In the genomic region with DNA sequence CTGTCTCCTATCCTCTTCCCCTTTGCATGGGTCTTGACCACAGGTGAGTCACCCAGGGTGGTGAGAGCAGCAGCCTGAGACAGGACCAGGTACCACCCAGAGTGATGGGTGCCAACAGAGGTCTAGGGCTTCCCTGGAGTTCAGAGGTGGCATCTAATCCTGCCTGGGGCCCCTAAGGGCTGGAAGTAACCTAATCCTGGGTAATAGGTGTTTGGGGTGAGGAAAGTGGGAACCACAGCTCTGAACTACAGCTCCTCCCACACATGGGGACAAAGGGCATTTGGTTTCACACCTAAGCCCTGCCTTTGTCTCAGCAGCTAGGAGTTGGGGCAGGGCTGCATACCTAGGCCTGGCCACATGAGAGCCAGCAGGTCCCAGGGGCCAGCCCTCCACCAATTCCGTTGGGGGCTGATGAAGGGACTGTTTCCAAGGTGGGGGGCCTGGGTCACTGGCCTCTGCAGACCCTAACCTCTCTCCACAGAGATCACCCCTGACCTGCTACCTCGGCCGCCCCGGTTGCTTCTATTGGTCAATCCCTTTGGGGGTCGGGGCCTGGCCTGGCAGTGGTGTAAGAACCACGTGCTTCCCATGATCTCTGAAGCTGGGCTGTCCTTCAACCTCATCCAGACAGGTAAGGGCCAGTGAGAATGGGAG, we compare ENCODE assay signal across 1 cellular context.
A peak's percentile ranks its signal among the peaks of the same experiment; 100 is the strongest.
TF ChIP-seq lines count a peak whose summit lies in the region.

No MANE protein-coding gene starts in this region.

TF ChIP-seq in GM12878, 131 proteins besides CTCF, POLR2A, EP300 and RAD21 (continued from another document):
- TF ChIP-seq BACH1 (IDR thresholded peaks at IDR 0.05; ENCODE audit: borderline replicate concordance) (peak; percentile 52; the same call in 1 of the 2 replicates), ATF7 (IDR thresholded peaks at IDR 0.05; ENCODE audit: low read depth) (0 out of 2 replicates have a peak, but pooled peaks have one; percentile 28), RFX5 (IDR thresholded peaks at IDR 0.05; ENCODE audit: low read depth, low read length) (no peak), FOS (IDR thresholded peaks at IDR 0.05; ENCODE audit: borderline replicate concordance, extremely low read depth, insufficient read length) (no peak), ZSCAN29 (IDR thresholded peaks at IDR 0.05) (no peak), PAX8 (IDR thresholded peaks at IDR 0.05) (no peak), SMAD1 (IDR thresholded peaks at IDR 0.05; ENCODE audit: low read depth, partially characterized antibody) (no peak), ETV6 (conservative IDR thresholded peaks at IDR 0.05 in 1 of 2, IDR thresholded peaks at IDR 0.05 in 1 of 2; ENCODE audit: borderline replicate concordance in 1 of 2, low read depth in 1 of 2) (no peak), ESRRA (IDR thresholded peaks at IDR 0.05; ENCODE audit: low read length) (no peak)
- TF ChIP-seq, protein P1, sequence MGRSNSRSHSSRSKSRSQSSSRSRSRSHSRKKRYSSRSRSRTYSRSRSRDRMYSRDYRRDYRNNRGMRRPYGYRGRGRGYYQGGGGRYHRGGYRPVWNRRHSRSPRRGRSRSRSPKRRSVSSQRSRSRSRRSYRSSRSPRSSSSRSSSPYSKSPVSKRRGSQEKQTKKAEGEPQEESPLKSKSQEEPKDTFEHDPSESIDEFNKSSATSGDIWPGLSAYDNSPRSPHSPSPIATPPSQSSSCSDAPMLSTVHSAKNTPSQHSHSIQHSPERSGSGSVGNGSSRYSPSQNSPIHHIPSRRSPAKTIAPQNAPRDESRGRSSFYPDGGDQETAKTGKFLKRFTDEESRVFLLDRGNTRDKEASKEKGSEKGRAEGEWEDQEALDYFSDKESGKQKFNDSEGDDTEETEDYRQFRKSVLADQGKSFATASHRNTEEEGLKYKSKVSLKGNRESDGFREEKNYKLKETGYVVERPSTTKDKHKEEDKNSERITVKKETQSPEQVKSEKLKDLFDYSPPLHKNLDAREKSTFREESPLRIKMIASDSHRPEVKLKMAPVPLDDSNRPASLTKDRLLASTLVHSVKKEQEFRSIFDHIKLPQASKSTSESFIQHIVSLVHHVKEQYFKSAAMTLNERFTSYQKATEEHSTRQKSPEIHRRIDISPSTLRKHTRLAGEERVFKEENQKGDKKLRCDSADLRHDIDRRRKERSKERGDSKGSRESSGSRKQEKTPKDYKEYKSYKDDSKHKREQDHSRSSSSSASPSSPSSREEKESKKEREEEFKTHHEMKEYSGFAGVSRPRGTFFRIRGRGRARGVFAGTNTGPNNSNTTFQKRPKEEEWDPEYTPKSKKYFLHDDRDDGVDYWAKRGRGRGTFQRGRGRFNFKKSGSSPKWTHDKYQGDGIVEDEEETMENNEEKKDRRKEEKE (IDR thresholded peaks at IDR 0.05), result no peak
- TF ChIP-seq, protein P2, sequence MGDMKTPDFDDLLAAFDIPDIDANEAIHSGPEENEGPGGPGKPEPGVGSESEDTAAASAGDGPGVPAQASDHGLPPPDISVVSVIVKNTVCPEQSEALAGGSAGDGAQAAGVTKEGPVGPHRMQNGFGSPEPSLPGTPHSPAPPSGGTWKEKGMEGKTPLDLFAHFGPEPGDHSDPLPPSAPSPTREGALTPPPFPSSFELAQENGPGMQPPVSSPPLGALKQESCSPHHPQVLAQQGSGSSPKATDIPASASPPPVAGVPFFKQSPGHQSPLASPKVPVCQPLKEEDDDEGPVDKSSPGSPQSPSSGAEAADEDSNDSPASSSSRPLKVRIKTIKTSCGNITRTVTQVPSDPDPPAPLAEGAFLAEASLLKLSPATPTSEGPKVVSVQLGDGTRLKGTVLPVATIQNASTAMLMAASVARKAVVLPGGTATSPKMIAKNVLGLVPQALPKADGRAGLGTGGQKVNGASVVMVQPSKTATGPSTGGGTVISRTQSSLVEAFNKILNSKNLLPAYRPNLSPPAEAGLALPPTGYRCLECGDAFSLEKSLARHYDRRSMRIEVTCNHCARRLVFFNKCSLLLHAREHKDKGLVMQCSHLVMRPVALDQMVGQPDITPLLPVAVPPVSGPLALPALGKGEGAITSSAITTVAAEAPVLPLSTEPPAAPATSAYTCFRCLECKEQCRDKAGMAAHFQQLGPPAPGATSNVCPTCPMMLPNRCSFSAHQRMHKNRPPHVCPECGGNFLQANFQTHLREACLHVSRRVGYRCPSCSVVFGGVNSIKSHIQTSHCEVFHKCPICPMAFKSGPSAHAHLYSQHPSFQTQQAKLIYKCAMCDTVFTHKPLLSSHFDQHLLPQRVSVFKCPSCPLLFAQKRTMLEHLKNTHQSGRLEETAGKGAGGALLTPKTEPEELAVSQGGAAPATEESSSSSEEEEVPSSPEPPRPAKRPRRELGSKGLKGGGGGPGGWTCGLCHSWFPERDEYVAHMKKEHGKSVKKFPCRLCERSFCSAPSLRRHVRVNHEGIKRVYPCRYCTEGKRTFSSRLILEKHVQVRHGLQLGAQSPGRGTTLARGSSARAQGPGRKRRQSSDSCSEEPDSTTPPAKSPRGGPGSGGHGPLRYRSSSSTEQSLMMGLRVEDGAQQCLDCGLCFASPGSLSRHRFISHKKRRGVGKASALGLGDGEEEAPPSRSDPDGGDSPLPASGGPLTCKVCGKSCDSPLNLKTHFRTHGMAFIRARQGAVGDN (IDR thresholded peaks at IDR 0.05), result 0 out of 2 replicates have a peak, but pooled peaks have one; percentile 41
- TF ChIP-seq, protein P3, sequence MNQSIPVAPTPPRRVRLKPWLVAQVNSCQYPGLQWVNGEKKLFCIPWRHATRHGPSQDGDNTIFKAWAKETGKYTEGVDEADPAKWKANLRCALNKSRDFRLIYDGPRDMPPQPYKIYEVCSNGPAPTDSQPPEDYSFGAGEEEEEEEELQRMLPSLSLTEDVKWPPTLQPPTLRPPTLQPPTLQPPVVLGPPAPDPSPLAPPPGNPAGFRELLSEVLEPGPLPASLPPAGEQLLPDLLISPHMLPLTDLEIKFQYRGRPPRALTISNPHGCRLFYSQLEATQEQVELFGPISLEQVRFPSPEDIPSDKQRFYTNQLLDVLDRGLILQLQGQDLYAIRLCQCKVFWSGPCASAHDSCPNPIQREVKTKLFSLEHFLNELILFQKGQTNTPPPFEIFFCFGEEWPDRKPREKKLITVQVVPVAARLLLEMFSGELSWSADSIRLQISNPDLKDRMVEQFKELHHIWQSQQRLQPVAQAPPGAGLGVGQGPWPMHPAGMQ (IDR thresholded peaks at IDR 0.05; ENCODE audit: borderline replicate concordance), result no peak
- TF ChIP-seq, protein P4, sequence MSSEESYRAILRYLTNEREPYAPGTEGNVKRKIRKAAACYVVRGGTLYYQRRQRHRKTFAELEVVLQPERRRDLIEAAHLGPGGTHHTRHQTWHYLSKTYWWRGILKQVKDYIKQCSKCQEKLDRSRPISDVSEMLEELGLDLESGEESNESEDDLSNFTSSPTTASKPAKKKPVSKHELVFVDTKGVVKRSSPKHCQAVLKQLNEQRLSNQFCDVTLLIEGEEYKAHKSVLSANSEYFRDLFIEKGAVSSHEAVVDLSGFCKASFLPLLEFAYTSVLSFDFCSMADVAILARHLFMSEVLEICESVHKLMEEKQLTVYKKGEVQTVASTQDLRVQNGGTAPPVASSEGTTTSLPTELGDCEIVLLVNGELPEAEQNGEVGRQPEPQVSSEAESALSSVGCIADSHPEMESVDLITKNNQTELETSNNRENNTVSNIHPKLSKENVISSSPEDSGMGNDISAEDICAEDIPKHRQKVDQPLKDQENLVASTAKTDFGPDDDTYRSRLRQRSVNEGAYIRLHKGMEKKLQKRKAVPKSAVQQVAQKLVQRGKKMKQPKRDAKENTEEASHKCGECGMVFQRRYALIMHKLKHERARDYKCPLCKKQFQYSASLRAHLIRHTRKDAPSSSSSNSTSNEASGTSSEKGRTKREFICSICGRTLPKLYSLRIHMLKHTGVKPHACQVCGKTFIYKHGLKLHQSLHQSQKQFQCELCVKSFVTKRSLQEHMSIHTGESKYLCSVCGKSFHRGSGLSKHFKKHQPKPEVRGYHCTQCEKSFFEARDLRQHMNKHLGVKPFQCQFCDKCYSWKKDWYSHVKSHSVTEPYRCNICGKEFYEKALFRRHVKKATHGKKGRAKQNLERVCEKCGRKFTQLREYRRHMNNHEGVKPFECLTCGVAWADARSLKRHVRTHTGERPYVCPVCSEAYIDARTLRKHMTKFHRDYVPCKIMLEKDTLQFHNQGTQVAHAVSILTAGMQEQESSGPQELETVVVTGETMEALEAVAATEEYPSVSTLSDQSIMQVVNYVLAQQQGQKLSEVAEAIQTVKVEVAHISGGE (CRISPR knock-in tag; IDR thresholded peaks at IDR 0.05), result no peak
